30 cellular contexts compared by ENCODE assay signal in the genomic region with DNA sequence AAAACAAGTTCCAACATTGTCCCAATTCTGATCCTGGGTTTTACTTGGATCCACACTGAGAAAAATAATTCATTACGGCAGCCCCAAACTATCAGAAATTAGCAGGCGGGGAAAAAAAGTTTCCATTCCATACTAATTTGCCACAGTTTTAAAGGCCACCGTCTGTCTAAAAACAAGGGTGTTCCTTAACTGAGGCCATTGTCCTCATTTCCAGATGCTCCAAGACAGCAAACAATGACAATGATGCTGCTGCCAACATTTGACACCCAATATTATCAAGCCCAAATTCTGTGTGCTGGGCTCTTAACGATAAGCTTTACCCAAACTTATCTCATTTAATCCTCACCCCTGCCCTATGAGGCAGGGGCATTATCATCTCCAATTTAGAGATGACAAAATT. TPM values are rescaled to one million over a fixed set of nuclear protein-coding genes. Genes with fewer than 3 reads are reported as not detected.
DNase-seq lines count a peak whose midpoint lies in the region; ATAC-seq, FAIRE-seq and TF ChIP-seq lines count a peak whose summit lies in the region.
"Had no signal": no experiment of that assay in that cellular context is flagged by ENCODE, and none has a peak within 500 bp of the region (broad histone marks: within the 10 kb centered on the region; RNA-seq: fewer than 3 reads in every experiment).

No MANE protein-coding gene starts in this region.

- no peak overlapping the region for H2AFZ ChIP-seq in hepatocyte

- H3K27me3 ChIP-seq in right cardiac atrium (ENCODE audit: control insufficient read depth, insufficient read depth) (no peaks in the 10 kb centered on the region), hepatocyte (no peaks in the 10 kb centered on the region), prostate gland (replicated peaks; ENCODE audit: insufficient read depth) (no peaks in the 10 kb centered on the region), vagina (no peaks in the 10 kb centered on the region)
- H3K27me3 ChIP-seq: adrenal gland, BLaER1 had no signal

- no peak for TF ChIP-seq CTCF in hepatocyte (IDR thresholded peaks at IDR 0.05; ENCODE audit: poor library complexity)
- no peak for TF ChIP-seq CTCF in prostate gland (IDR thresholded peaks at IDR 0.05)
- no peak for TF ChIP-seq CTCF in vagina (IDR thresholded peaks at IDR 0.05)

- H3K4me3 ChIP-seq in right cardiac atrium (ENCODE audit: low read length) (no peak overlapping the region), hepatocyte (no peak overlapping the region), prostate gland (no peak overlapping the region), vagina (no peak overlapping the region)
- H3K4me3 ChIP-seq: adrenal gland, BLaER1, GM12878 had no signal

- peak; percentile 1 for DNase-seq in left cardiac atrium
- no peak for DNase-seq in right cardiac atrium
- no peak for DNase-seq in hepatocyte (ENCODE audit: low spot score)
- no peak for DNase-seq in prostate gland (ENCODE audit: low spot score)
- DNase-seq in vagina (ENCODE audit: extremely low spot score in 2 of 2): no peak
- DNase-seq in GM12891 (ENCODE audit: insufficient read length, low spot score): no peak
- DNase-seq in GOT3 (lab: John Stamatoyannopoulos, UW): no peak
- DNase-seq: ACHN; activated CD8-positive, alpha-beta memory T cell treated with anti-CD3 and anti-CD28 coated beads for 24 hours; activated naive CD4-positive, alpha-beta T cell; activated T-cell treated with anti-CD3 and anti-CD28 coated beads, Interleukin-2, amount 50 U/mL, for 24 hours; adrenal gland; Caco-2; dermis blood vessel endothelial cell; DMS79 treated with DMSO at 0.1 percent for 48 hours; HFFc6; KG1; naive thymus-derived CD8-positive, alpha-beta T cell; NCI-H1694; NCI-H526 treated with DMSO at 0.1 percent for 48 hours; OCI-M1; small intestine; stimulated activated CD4-positive, alpha-beta T cell treated with anti-CD3 and anti-CD28 coated beads, Interleukin-2, amount 100 ng/mL, for 24 hours; T-cell; trophoblast cell had no signal

- intact Hi-C loops in left cardiac atrium (cut with DNase I): no loop called here
- intact Hi-C loops in right cardiac atrium (cut with DNase I): no loop called here
- intact Hi-C loops in prostate gland (cut with DNase I): loop anchor here (5.0 kb wide), 1 partner anchor 37 kb away; no protein-coding TSS in a partner anchor
- intact Hi-C loops in vagina (cut with DNase I): no loop called here

- TF ChIP-seq POLR2A in prostate gland (IDR thresholded peaks at IDR 0.05) (no peak), vagina (IDR thresholded peaks at IDR 0.05) (no peak), GM12891 (IDR thresholded peaks at IDR 0.05; ENCODE audit: low read depth, low read length) (no peak)

- H3K9me2 ChIP-seq in hepatocyte (replicated peaks; ENCODE audit: insufficient read depth): no peaks in the 10 kb centered on the region

- H3K4me1 ChIP-seq in right cardiac atrium (ENCODE audit: control insufficient read depth, insufficient read depth, low read length) (peaks cover 32% of the 10 kb centered on the region), hepatocyte (ENCODE audit: insufficient read depth) (peaks cover 40% of the 10 kb centered on the region), prostate gland (replicated peaks) (peaks cover 30% of the 10 kb centered on the region), vagina (peaks cover 95% of the 10 kb centered on the region)

- H3K36me3 ChIP-seq in hepatocyte (replicated peaks; ENCODE audit: insufficient read depth, low read depth) (no peaks in the 10 kb centered on the region), prostate gland (no peaks in the 10 kb centered on the region), vagina (no peaks in the 10 kb centered on the region)
- H3K36me3 ChIP-seq: adrenal gland, BLaER1 had no signal

- H3K27ac ChIP-seq in right cardiac atrium (ENCODE audit: low read length) (no peak overlapping the region), hepatocyte (peak overlapping the region; percentile 8), prostate gland (peak overlapping the region; percentile 37 to 70), vagina (peak overlapping the region; percentile 5)
- H3K27ac ChIP-seq: BLaER1 had no signal

- H4K20me1 ChIP-seq in hepatocyte (ENCODE audit: insufficient read depth, poor library complexity, severe bottlenecking): no peaks in the 10 kb centered on the region

- no peak for ATAC-seq in left cardiac atrium
- no peak for ATAC-seq in right cardiac atrium
- ATAC-seq in HG03342 (IDR thresholded peaks at IDR 0.05; ENCODE audit: unreplicated experiment): no peak
- ATAC-seq: GM12878; naive thymus-derived CD8-positive, alpha-beta T cell; stimulated activated effector memory CD8-positive, alpha-beta T cell treated with anti-CD3 and anti-CD28 coated beads, Interleukin-12 subunit alpha, Interleukin-12 subunit beta, amount 100 ng/mL, for 72 hours; T-cell had no signal

- H3K4me2 ChIP-seq in hepatocyte: no peak overlapping the region
- H3K4me2 ChIP-seq: BLaER1 had no signal

- 30% methylated on average over 4 of the region's 4 CpGs for WGBS in right cardiac atrium
- 55% methylated on average over 4 of the region's 4 CpGs for WGBS in hepatocyte (ENCODE audit: low lambda C conversion rate, missing lambda C conversion rate)
- 24% methylated on average over 4 of the region's 4 CpGs for WGBS in prostate gland

- no peaks in the 10 kb centered on the region for H3K9me3 ChIP-seq in right cardiac atrium (ENCODE audit: control insufficient read depth, low read length)
- H3K9me3 ChIP-seq in hepatocyte (ENCODE audit: low read depth): no peaks in the 10 kb centered on the region
- no peaks in the 10 kb centered on the region for H3K9me3 ChIP-seq in prostate gland
- no peaks in the 10 kb centered on the region for H3K9me3 ChIP-seq in vagina
- H3K9me3 ChIP-seq: adrenal gland, BLaER1, Caco-2 had no signal

- FAIRE-seq in GM12891 (lab: Jason Lieb, UNC): no peak
- FAIRE-seq: bronchial epithelial cell, GM12878, small intestine had no signal

- peaks cover 44% of the 10 kb centered on the region for H3K79me2 ChIP-seq in hepatocyte

TF ChIP-seq in GM12891, 5 proteins besides CTCF, POLR2A, EP300 and RAD21:
- TF ChIP-seq POU2F2 (IDR thresholded peaks at IDR 0.05; ENCODE audit: low read depth, low read length) (no peak), PAX5 (IDR thresholded peaks at IDR 0.05; ENCODE audit: insufficient read depth, low read length, severe bottlenecking) (no peak), TAF1 (IDR thresholded peaks at IDR 0.05; ENCODE audit: low read depth, low read length) (no peak), SPI1 (IDR thresholded peaks at IDR 0.05; ENCODE audit: low read depth, low read length) (no peak)

RNA-seq across cellular contexts. Expression of gene CUEDC1, which starts 26.3 kb away (rescaled TPM):
- 10 to 100 TPM; 38.3 to 45.5 TPM for total RNA-seq in left cardiac atrium
- 10 to 100 TPM; 53.1 to 60.5 (median 55.1) TPM for total RNA-seq in right cardiac atrium
- 41.0 TPM for polyA plus RNA-seq in right cardiac atrium
- total RNA-seq in hepatocyte: 9.3 and 11.6 TPM in 2 replicates
- polyA plus RNA-seq in hepatocyte: 23.3 and 27.4 TPM in 2 replicates
- total RNA-seq in prostate gland: 10 to 100 TPM; 33.0 to 44.9 TPM
- total RNA-seq in vagina: 28.7 TPM
- 0.78 TPM for polyA plus RNA-seq in GM12891 (2012; ENCODE audit: low read depth, missing spikeins)
- polyA plus RNA-seq: naive thymus-derived CD8-positive, alpha-beta T cell had no signal

RNA-seq across cellular contexts. Expression of gene VEZF1, which starts 59.2 kb away (rescaled TPM):
- total RNA-seq in left cardiac atrium (10 to 100 TPM; 54.1 to 60.9 TPM), right cardiac atrium (10 to 100 TPM; 67.4 to 74.6 (median 68.5) TPM), hepatocyte (56.0 and 57.3 TPM in 2 replicates), prostate gland (10 to 100 TPM; 84.9 to 91.1 TPM), vagina (86.2 TPM)
- polyA plus RNA-seq in right cardiac atrium (20.0 TPM), hepatocyte (19.1 and 20.9 TPM in 2 replicates)
- 9.9 TPM for polyA plus RNA-seq in GM12891 (2012; ENCODE audit: low read depth, missing spikeins)
